21 cellular contexts compared by ENCODE assay signal in the genomic region with DNA sequence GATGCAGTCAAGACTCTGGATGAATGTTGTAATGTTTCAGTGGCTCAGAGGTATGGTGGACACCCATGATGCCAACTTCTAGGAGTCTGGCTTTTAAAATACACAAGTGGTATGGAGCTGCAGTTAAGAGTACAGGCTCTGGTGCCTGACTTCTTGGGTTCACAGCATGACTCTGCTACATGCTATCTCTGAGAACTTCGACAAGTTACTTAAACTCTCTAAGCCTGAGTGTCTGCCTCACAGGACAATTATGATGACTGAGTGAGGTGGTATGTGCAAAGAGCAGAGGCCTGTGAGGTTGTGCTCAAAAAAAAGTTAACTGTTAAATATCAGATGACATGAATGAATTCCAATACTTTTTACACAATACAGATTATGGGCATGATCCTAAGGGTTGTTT.
A peak's percentile ranks its signal among the peaks of the same experiment; 100 is the strongest.
DNase-seq lines count a peak whose midpoint lies in the region; ATAC-seq and TF ChIP-seq lines count a peak whose summit lies in the region.
"Had no signal": no experiment of that assay in that cellular context is flagged by ENCODE, and none has a peak within 500 bp of the region (broad histone marks: within the 10 kb centered on the region; RNA-seq: fewer than 3 reads in every experiment).

No MANE protein-coding gene starts in this region.

- H3K4me1 ChIP-seq in adrenal gland (replicated peaks in 1 of 2), result no peaks in the 10 kb centered on the region

- H3K27me3 ChIP-seq in adrenal gland, result no peaks in the 10 kb centered on the region
- H3K27me3 ChIP-seq: vagina had no signal

- WGBS in adrenal gland, 4 donors, result 22 to 64% (median 48%) methylated on average over 1 of the region's 1 CpG

- no peak overlapping the region for H3K4me3 ChIP-seq in foreskin fibroblast (ENCODE audit: low read depth in 1 of 2, low read length in 2 of 2)
- H3K4me3 ChIP-seq in adrenal gland, result no peak overlapping the region
- H3K4me3 ChIP-seq: vagina had no signal

- no peaks in the 10 kb centered on the region for H3K36me3 ChIP-seq in adrenal gland (replicated peaks in 1 of 2)
- H3K36me3 ChIP-seq: vagina had no signal

- TF ChIP-seq CTCF in foreskin fibroblast (IDR thresholded peaks at IDR 0.05; ENCODE audit: low read depth, low read length) (no peak), adrenal gland (IDR thresholded peaks at IDR 0.05) (no peak)

- H3K36me3 Mint-ChIP-seq in activated CD4-positive, alpha-beta T cell treated with anti-CD3 and anti-CD28 coated beads, Interleukin-2, amount 10 ng/mL, durations not matched to agents 24 days and 14 days (ENCODE audit: low read depth), result no peaks in the 10 kb centered on the region
- H3K36me3 Mint-ChIP-seq: natural killer cell treated with Interleukin-12 subunit alpha and Interleukin-12 subunit beta and Interleukin-15 and Interleukin-18, amount 100 ng/mL, for 72 hours had no signal

- H3K4me1 Mint-ChIP-seq in activated CD4-positive, alpha-beta T cell treated with anti-CD3 and anti-CD28 coated beads, Interleukin-2, amount 10 ng/mL, durations not matched to agents 24 days and 14 days, result no peaks in the 10 kb centered on the region

- H3K27ac ChIP-seq in adrenal gland, result no peak overlapping the region
- H3K27ac ChIP-seq: vagina had no signal

- peaks cover 6% of the 10 kb centered on the region for H3K27me3 Mint-ChIP-seq in activated CD4-positive, alpha-beta T cell treated with anti-CD3 and anti-CD28 coated beads, Interleukin-2, amount 10 ng/mL, durations not matched to agents 24 days and 14 days
- H3K27me3 Mint-ChIP-seq: progenitor cell of endocrine pancreas had no signal

- no peak for TF ChIP-seq POLR2A in adrenal gland (IDR thresholded peaks at IDR 0.05)

- no peak overlapping the region for H3K27ac Mint-ChIP-seq in activated CD4-positive, alpha-beta T cell treated with anti-CD3 and anti-CD28 coated beads, Interleukin-2, amount 10 ng/mL, durations not matched to agents 24 days and 14 days
- H3K27ac Mint-ChIP-seq: activated naive CD4-positive, alpha-beta T cell treated with anti-CD3 and anti-CD28 coated beads for 36 hours; natural killer cell treated with Interleukin-12 subunit alpha and Interleukin-12 subunit beta and Interleukin-15 and Interleukin-18, amount 100 ng/mL, for 72 hours; progenitor cell of endocrine pancreas had no signal

- no peak for ATAC-seq in GM18502 (IDR thresholded peaks at IDR 0.05; ENCODE audit: poor library complexity, unreplicated experiment)
- ATAC-seq: Right ventricle myocardium inferior had no signal

- no peaks in the 10 kb centered on the region for H3K9me3 ChIP-seq in adrenal gland (replicated peaks in 1 of 3)
- H3K9me3 ChIP-seq: vagina had no signal

- H3K4me3 Mint-ChIP-seq in activated CD4-positive, alpha-beta T cell treated with anti-CD3 and anti-CD28 coated beads, Interleukin-2, amount 10 ng/mL, durations not matched to agents 24 days and 14 days, result no peak overlapping the region
- H3K4me3 Mint-ChIP-seq: activated naive CD4-positive, alpha-beta T cell treated with anti-CD3 and anti-CD28 coated beads for 36 hours; natural killer cell treated with Interleukin-12 subunit alpha and Interleukin-12 subunit beta and Interleukin-15 and Interleukin-18, amount 100 ng/mL, for 72 hours had no signal

- no peaks in the 10 kb centered on the region for H3K9me3 Mint-ChIP-seq in activated CD4-positive, alpha-beta T cell treated with anti-CD3 and anti-CD28 coated beads, Interleukin-2, amount 10 ng/mL, durations not matched to agents 24 days and 14 days
- H3K9me3 Mint-ChIP-seq: activated naive CD4-positive, alpha-beta T cell treated with anti-CD3 and anti-CD28 coated beads for 36 hours; natural killer cell treated with Interleukin-12 subunit alpha and Interleukin-12 subunit beta and Interleukin-15 and Interleukin-18, amount 100 ng/mL, for 72 hours had no signal

- peak; percentile 63 for DNase-seq in GM04504 (ENCODE audit: low read depth)
- DNase-seq in amniotic epithelial cell (ENCODE audit: low read depth), result peak; percentile 82
- DNase-seq in foreskin fibroblast, result peak; percentile 29 to 80
- DNase-seq in adrenal gland, result no peak
- DNase-seq in NOMO-1 treated with DMSO at 0.1 percent for 48 hours (lab: John Stamatoyannopoulos, UW; ENCODE audit: unreplicated experiment), result no peak
- no peak for DNase-seq in activated CD4-positive, alpha-beta T cell treated with anti-CD3 and anti-CD28 coated beads, Interleukin-2, amount 10 ng/mL, durations not matched to agents 24 days and 14 days
- DNase-seq: activated CD4-positive, alpha-beta T cell treated with anti-CD3 and anti-CD28 coated beads, Interleukin-2, amount 50 U/mL, for 48 hours; activated naive CD4-positive, alpha-beta T cell treated with anti-CD3 and anti-CD28 coated beads for 36 hours; C1 segment of cervical spinal cord; head of caudate nucleus; KG1; NCI-H1092; NCI-H2107; NCI-H524 treated with DMSO at 0.1 percent for 48 hours; small intestine; stimulated activated CD4-positive, alpha-beta T cell treated with anti-CD3 and anti-CD28 coated beads, Interleukin-4, amount 100 ng/mL, for 24 hours had no signal

- intact Hi-C loops in adrenal gland (cut with DNase I), result no loop called here
- intact Hi-C loops in activated CD4-positive, alpha-beta T cell treated with anti-CD3 and anti-CD28 coated beads, Interleukin-2, amount 10 ng/mL, durations not matched to agents 24 days and 14 days (cut with micrococcal nuclease), result no loop called here

Comparison
In these comparisons a context has a peak if more than half of its experiments do, and no peak if none do; other contexts are left out.
1. DNase-seq: peak in GM04504 (single experiment), amniotic epithelial cell (single experiment) and foreskin fibroblast (2 of 2); none in adrenal gland (0 of 7), NOMO-1 treated with DMSO at 0.1 percent for 48 hours (single experiment) and activated CD4-positive, alpha-beta T cell treated with anti-CD3 and anti-CD28 coated beads, Interleukin-2, amount 10 ng/mL, durations not matched to agents 24 days and 14 days (single experiment).